8 cellular contexts compared by ENCODE assay signal in the genomic region with DNA sequence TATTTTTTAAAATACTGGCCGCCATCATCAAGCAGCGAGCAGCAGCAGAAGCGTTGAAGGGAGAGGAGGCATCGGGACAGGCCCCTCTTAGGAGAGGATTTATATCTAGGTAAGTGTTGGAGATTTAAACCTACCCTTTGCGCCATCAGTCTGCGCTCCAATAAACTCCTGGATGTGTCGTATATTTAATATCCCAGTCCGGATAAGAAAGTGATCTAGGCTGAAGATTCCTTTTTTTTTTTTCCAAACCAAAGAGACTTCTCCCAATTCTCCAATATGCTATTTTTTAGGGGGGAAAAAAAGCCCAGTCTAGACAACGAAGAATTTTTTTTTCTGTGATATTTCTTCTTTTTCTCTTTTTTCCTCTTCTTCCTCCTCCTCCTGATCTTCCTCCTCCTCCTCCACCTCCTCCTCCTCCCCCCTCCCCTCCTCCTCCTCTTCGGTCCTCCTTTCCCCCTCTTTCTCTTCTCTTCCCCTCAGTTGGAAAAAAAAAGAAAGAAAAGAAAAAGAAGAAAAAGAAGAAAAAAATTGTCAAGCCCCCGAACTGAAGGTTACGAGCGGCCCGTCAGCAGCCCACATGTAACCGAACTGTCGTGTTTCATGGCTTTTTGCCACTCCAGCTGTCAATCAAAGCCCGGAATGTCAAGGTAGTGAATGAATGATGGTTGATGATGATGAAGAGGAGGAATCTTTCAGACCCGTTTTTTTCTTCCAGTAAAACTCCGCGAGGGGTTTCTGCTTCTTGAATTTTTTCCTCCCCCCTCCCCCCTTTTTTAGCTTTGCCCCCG. TPM values are rescaled to one million over a fixed set of nuclear protein-coding genes. Genes with fewer than 3 reads are reported as not detected.
DNase-seq lines count a peak whose midpoint lies in the region; ATAC-seq lines count a peak whose summit lies in the region.

No MANE protein-coding gene starts in this region.

- DNase-seq in NCI-H510A treated with DMSO at 0.1 percent for 48 hours (lab: John Stamatoyannopoulos, UW) (peak; percentile 12), NCI-H510A (lab: John Stamatoyannopoulos, UW) (no peak), LHCN-M2 (ENCODE audit: low read depth) (peak; percentile 48), H4 (ENCODE audit: low spot score) (no peak)
- no peak for DNase-seq in activated naive CD8-positive, alpha-beta T cell treated with anti-CD3 and anti-CD28 coated beads, Interleukin-2, amount 10 ng/mL, durations not matched to agents 7 days and 5 days

- H3K4me3 Mint-ChIP-seq in activated naive CD8-positive, alpha-beta T cell treated with anti-CD3 and anti-CD28 coated beads, Interleukin-2, amount 10 ng/mL, durations not matched to agents 7 days and 5 days, result peak overlapping the region; percentile 88
- peak overlapping the region; percentile 91 for H3K4me3 Mint-ChIP-seq in stimulated activated memory B cell treated with anti-CD40 and anti-IgM and Interleukin-4, amounts not matched to agents 10 μg/mL and 1 μg/mL and 100 μg/mL, for 72 hours

- H3K36me3 ChIP-seq in iPS-18a (ENCODE audit: control insufficient read depth, low read depth, low read length), result no peaks in the 10 kb centered on the region

- H3K4me1 Mint-ChIP-seq in activated naive CD8-positive, alpha-beta T cell treated with anti-CD3 and anti-CD28 coated beads, Interleukin-2, amount 10 ng/mL, durations not matched to agents 7 days and 5 days, result peaks cover 30% of the 10 kb centered on the region
- peaks cover 41% of the 10 kb centered on the region for H3K4me1 Mint-ChIP-seq in stimulated activated memory B cell treated with anti-CD40 and anti-IgM and Interleukin-4, amounts not matched to agents 10 μg/mL and 1 μg/mL and 100 μg/mL, for 72 hours

- no peaks in the 10 kb centered on the region for H3K36me3 Mint-ChIP-seq in activated naive CD8-positive, alpha-beta T cell treated with anti-CD3 and anti-CD28 coated beads, Interleukin-2, amount 10 ng/mL, durations not matched to agents 7 days and 5 days
- H3K36me3 Mint-ChIP-seq in stimulated activated memory B cell treated with anti-CD40 and anti-IgM and Interleukin-4, amounts not matched to agents 10 μg/mL and 1 μg/mL and 100 μg/mL, for 72 hours, result peaks cover 6% of the 10 kb centered on the region

- H3K9me3 ChIP-seq in iPS-18a (ENCODE audit: control insufficient read depth, low read depth, low read length), result no peaks in the 10 kb centered on the region

- peaks cover 40% of the 10 kb centered on the region for H3K4me1 ChIP-seq in iPS-18a (ENCODE audit: control insufficient read depth, low read depth, low read length)

- H3K9ac ChIP-seq in iPS-18a (ENCODE audit: low read length), result peak overlapping the region; percentile 44

- H3K27ac ChIP-seq in iPS-18a (ENCODE audit: low read length), result no peak overlapping the region

- no peak for ATAC-seq in activated naive CD8-positive, alpha-beta T cell treated with anti-CD3 and anti-CD28 coated beads, Interleukin-2, amount 10 ng/mL, durations not matched to agents 7 days and 5 days (ENCODE audit: low read depth)
- no peak for ATAC-seq in stimulated activated memory B cell treated with anti-CD40 and anti-IgM and Interleukin-4, amounts not matched to agents 10 μg/mL and 1 μg/mL and 100 μg/mL, for 72 hours
- ATAC-seq in GM18873 (IDR thresholded peaks at IDR 0.05; ENCODE audit: low FRiP score, unreplicated experiment), result no peak

- peaks cover 79% of the 10 kb centered on the region for H3K27me3 ChIP-seq in iPS-18a (ENCODE audit: control insufficient read depth, insufficient read depth, low read length)

- POLR2A ChIA-PET in activated naive CD8-positive, alpha-beta T cell treated with anti-CD3 and anti-CD28 coated beads, Interleukin-2, amount 10 ng/mL, durations not matched to agents 7 days and 5 days (lab: Charles Lee), result no interaction called here

- H3K9me3 Mint-ChIP-seq in activated naive CD8-positive, alpha-beta T cell treated with anti-CD3 and anti-CD28 coated beads, Interleukin-2, amount 10 ng/mL, durations not matched to agents 7 days and 5 days, result peaks cover 3% of the 10 kb centered on the region
- H3K9me3 Mint-ChIP-seq in stimulated activated memory B cell treated with anti-CD40 and anti-IgM and Interleukin-4, amounts not matched to agents 10 μg/mL and 1 μg/mL and 100 μg/mL, for 72 hours, result no peaks in the 10 kb centered on the region

- H3K27me3 Mint-ChIP-seq in activated naive CD8-positive, alpha-beta T cell treated with anti-CD3 and anti-CD28 coated beads, Interleukin-2, amount 10 ng/mL, durations not matched to agents 7 days and 5 days, result peaks cover 89% of the 10 kb centered on the region
- H3K27me3 Mint-ChIP-seq in stimulated activated memory B cell treated with anti-CD40 and anti-IgM and Interleukin-4, amounts not matched to agents 10 μg/mL and 1 μg/mL and 100 μg/mL, for 72 hours, result peaks cover 100% of the 10 kb centered on the region

- H3K4me3 ChIP-seq in iPS-18a (ENCODE audit: low read length), result peak overlapping the region; percentile 75

- no peak overlapping the region for H3K27ac Mint-ChIP-seq in activated naive CD8-positive, alpha-beta T cell treated with anti-CD3 and anti-CD28 coated beads, Interleukin-2, amount 10 ng/mL, durations not matched to agents 7 days and 5 days
- H3K27ac Mint-ChIP-seq in stimulated activated memory B cell treated with anti-CD40 and anti-IgM and Interleukin-4, amounts not matched to agents 10 μg/mL and 1 μg/mL and 100 μg/mL, for 72 hours, result peak overlapping the region; percentile 53

RNA-seq across cellular contexts. Expression of gene MEIS2, which starts 0.8 kb away (rescaled TPM):
- total RNA-seq in LHCN-M2 (2014; rRNA removed), result 13.4 and 13.8 TPM in 2 replicates
- polyA plus RNA-seq in LHCN-M2 (2012), result 6.5 TPM
- total RNA-seq in activated naive CD8-positive, alpha-beta T cell treated with anti-CD3 and anti-CD28 coated beads, Interleukin-2, amount 10 ng/mL, durations not matched to agents 7 days and 5 days, result not detected
- total RNA-seq in H4 (2014; rRNA removed; shearing (Covaris generic)), result 13.0 and 28.0 TPM in 2 replicates

Comparison
In these comparisons a context has a peak if more than half of its experiments do, and no peak if none do; other contexts are left out.
1. DNase-seq: peak in NCI-H510A treated with DMSO at 0.1 percent for 48 hours (single experiment) and LHCN-M2 (single experiment); none in NCI-H510A (single experiment), activated naive CD8-positive, alpha-beta T cell treated with anti-CD3 and anti-CD28 coated beads, Interleukin-2, amount 10 ng/mL, durations not matched to agents 7 days and 5 days (single experiment) and H4 (single experiment).
2. RNA of gene MEIS2, which starts 0.8 kb away (total RNA-seq): 13.4 to 13.8 TPM in LHCN-M2 and 13.0 to 28.0 TPM in H4; not detected in activated naive CD8-positive, alpha-beta T cell treated with anti-CD3 and anti-CD28 coated beads, Interleukin-2, amount 10 ng/mL, durations not matched to agents 7 days and 5 days; every median in the first group is over 10 times any median in the second.